35 cellular contexts compared by ENCODE assay signal in genomic region chr3:56336023-56336422, GRCh38.
"Had no signal": no experiment of that assay in that cellular context is flagged by ENCODE, and none has a peak within 500 bp of the region (broad histone marks: within the 10 kb centered on the region; RNA-seq: fewer than 3 reads in every experiment).

No MANE protein-coding gene starts in this region.

- H3K36me3 ChIP-seq: MG63 had no signal

- H3K27me3 ChIP-seq: MG63 had no signal

- H3K4me3 ChIP-seq: MG63 had no signal

- DNase-seq: Karpas-422, Kasumi-1, MG63, MM.1S, MV-4-11, NCI-H1048, NCI-H1092, NCI-H1092 treated with DMSO at 0.1 percent for 48 hours, NCI-H1105, NCI-H1105 treated with DMSO at 0.1 percent for 48 hours, NCI-H1417, NCI-H1417 treated with DMSO at 0.1 percent for 48 hours, NCI-H1436, NCI-H1436 treated with DMSO at 0.1 percent for 48 hours, NCI-H146, NCI-H1694, NCI-H1694 treated with DMSO at 0.1 percent for 48 hours, NCI-H187, NCI-H187 treated with DMSO at 0.1 percent for 48 hours, NCI-H1930, NCI-H2029, NCI-H2029 treated with DMSO at 0.1 percent for 48 hours, NCI-H2081 treated with DMSO at 0.1 percent for 48 hours, NCI-H2107, NCI-H2171, NCI-H2171 treated with DMSO at 0.1 percent for 48 hours, NCI-H2227 treated with DMSO at 0.1 percent for 48 hours, NCI-H226, NCI-H345, NCI-H446, NCI-H446 treated with DMSO at 0.1 percent for 48 hours, NCI-H510A, NCI-H510A treated with DMSO at 0.1 percent for 48 hours, NCI-H524, NCI-H524 treated with DMSO at 0.1 percent for 48 hours had no signal

- H3K9me3 ChIP-seq: MG63 had no signal
